Comparison of ENCODE assay signal across 28 cellular contexts in the genomic region with DNA sequence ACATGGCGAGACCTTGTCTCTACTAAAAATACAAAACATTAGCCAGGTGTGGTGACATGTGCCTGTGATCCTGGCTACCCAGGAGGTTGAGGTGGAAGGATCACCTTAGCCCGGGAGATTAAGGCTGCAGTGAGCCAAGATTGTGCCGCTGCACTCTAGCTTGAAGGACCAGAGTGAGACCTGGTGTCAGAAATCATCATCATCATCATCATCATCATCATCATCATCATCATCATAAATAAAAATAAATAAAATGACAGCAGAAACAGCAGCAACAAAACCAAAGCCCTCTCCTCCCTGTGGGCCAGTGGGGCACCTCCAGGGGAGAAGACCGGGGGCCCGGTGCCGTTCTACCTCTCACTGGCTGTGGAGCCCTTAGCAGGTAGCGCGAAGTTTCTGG.
"Had no signal": no experiment of that assay in that cellular context is flagged by ENCODE, and none has a peak within 500 bp of the region (broad histone marks: within the 10 kb centered on the region; RNA-seq: fewer than 3 reads in every experiment).

No MANE protein-coding gene starts in this region.

- H3K27ac Mint-ChIP-seq: activated CD4-positive, alpha-beta memory T cell treated with anti-CD3 and anti-CD28 coated beads, Interleukin-2, amount 10 ng/mL, durations not matched to agents 7 days and 5 days; activated CD8-positive, alpha-beta memory T cell treated with anti-CD3 and anti-CD28 coated beads, Interleukin-2, amount 10 ng/mL, durations not matched to agents 7 days and 5 days; mesothelial cell of epicardium; nephron; progenitor cell of endocrine pancreas; stimulated activated memory B cell treated with anti-CD40 and anti-IgM and Interleukin-4, amounts not matched to agents 10 μg/mL and 1 μg/mL and 100 μg/mL, for 72 hours had no signal

- H3K27ac ChIP-seq: breast epithelium, esophagus muscularis mucosa, foreskin keratinocyte, heart left ventricle, ovary, sigmoid colon, uterus, VCaP had no signal

- H3K4me3 ChIP-seq: breast epithelium, esophagus muscularis mucosa, heart left ventricle, ovary, sigmoid colon, uterus had no signal

- H3K36me3 Mint-ChIP-seq: activated CD8-positive, alpha-beta memory T cell treated with anti-CD3 and anti-CD28 coated beads, Interleukin-2, amount 10 ng/mL, durations not matched to agents 7 days and 5 days; mesothelial cell of epicardium; stimulated activated memory B cell treated with anti-CD40 and anti-IgM and Interleukin-4, amounts not matched to agents 10 μg/mL and 1 μg/mL and 100 μg/mL, for 72 hours; type B pancreatic cell had no signal

- H3K4me1 ChIP-seq: esophagus muscularis mucosa, uterus had no signal

- H3K9me3 Mint-ChIP-seq: activated CD4-positive, alpha-beta memory T cell treated with anti-CD3 and anti-CD28 coated beads, Interleukin-2, amount 10 ng/mL, durations not matched to agents 7 days and 5 days; mesothelial cell of epicardium; nephron; stimulated activated naive CD8-positive, alpha-beta T cell treated with anti-CD3 and anti-CD28 coated beads, Interleukin-15, amount 100 ng/mL, for 72 hours had no signal

- DNase-seq: activated CD4-positive, alpha-beta memory T cell treated with anti-CD3 and anti-CD28 coated beads, Interleukin-2, amount 10 ng/mL, durations not matched to agents 7 days and 5 days; activated CD4-positive, alpha-beta T cell treated with anti-CD3 and anti-CD28 coated beads for 48 hours; activated CD8-positive, alpha-beta memory T cell treated with anti-CD3 and anti-CD28 coated beads, Interleukin-2, amount 10 ng/mL, durations not matched to agents 7 days and 5 days; activated naive CD4-positive, alpha-beta T cell treated with Interleukin-2 at 50 U/mL for 16 hours; activated T-cell treated with anti-CD3 and anti-CD28 coated beads, Interleukin-2, amount 50 U/mL, for 48 hours; dermis blood vessel endothelial cell; effector CD4-positive, alpha-beta T cell; foreskin keratinocyte; heart left ventricle; ovary; sigmoid colon; small intestine; stimulated activated CD4-positive, alpha-beta T cell treated with anti-CD3 and anti-CD28 coated beads, Interleukin-4, amount 100 ng/mL, for 24 hours; stimulated activated naive CD8-positive, alpha-beta T cell treated with anti-CD3 and anti-CD28 coated beads, Interleukin-15, amount 100 ng/mL, for 72 hours; substantia nigra; T-helper 1 cell; uterus had no signal

- ATAC-seq: activated CD8-positive, alpha-beta memory T cell treated with anti-CD3 and anti-CD28 coated beads, Interleukin-2, amount 10 ng/mL, durations not matched to agents 7 days and 5 days; foreskin keratinocyte; heart left ventricle; stimulated activated memory B cell treated with anti-CD40 and anti-IgM and Interleukin-4, amounts not matched to agents 10 μg/mL and 1 μg/mL and 100 μg/mL, for 72 hours; stimulated activated naive CD8-positive, alpha-beta T cell treated with anti-CD3 and anti-CD28 coated beads, Interleukin-15, amount 100 ng/mL, for 72 hours had no signal

- H3K9me3 ChIP-seq: breast epithelium, esophagus muscularis mucosa, heart left ventricle, neutrophil, ovary, sigmoid colon, uterus had no signal

- H3K27me3 Mint-ChIP-seq: activated CD4-positive, alpha-beta memory T cell treated with anti-CD3 and anti-CD28 coated beads, Interleukin-2, amount 10 ng/mL, durations not matched to agents 7 days and 5 days; activated CD8-positive, alpha-beta memory T cell treated with anti-CD3 and anti-CD28 coated beads, Interleukin-2, amount 10 ng/mL, durations not matched to agents 7 days and 5 days; stimulated activated memory B cell treated with anti-CD40 and anti-IgM and Interleukin-4, amounts not matched to agents 10 μg/mL and 1 μg/mL and 100 μg/mL, for 72 hours; stimulated activated naive CD8-positive, alpha-beta T cell treated with anti-CD3 and anti-CD28 coated beads, Interleukin-15, amount 100 ng/mL, for 72 hours; type B pancreatic cell had no signal

- H3K4me3 Mint-ChIP-seq: activated CD4-positive, alpha-beta memory T cell treated with anti-CD3 and anti-CD28 coated beads, Interleukin-2, amount 10 ng/mL, durations not matched to agents 7 days and 5 days; activated CD8-positive, alpha-beta memory T cell treated with anti-CD3 and anti-CD28 coated beads, Interleukin-2, amount 10 ng/mL, durations not matched to agents 7 days and 5 days; mesothelial cell of epicardium; nephron; stimulated activated memory B cell treated with anti-CD40 and anti-IgM and Interleukin-4, amounts not matched to agents 10 μg/mL and 1 μg/mL and 100 μg/mL, for 72 hours; type B pancreatic cell had no signal

- H3K36me3 ChIP-seq: breast epithelium, esophagus muscularis mucosa, heart left ventricle, neutrophil, ovary, sigmoid colon, uterus had no signal

- FAIRE-seq: colon, small intestine, TTC549 had no signal

- H3K27me3 ChIP-seq: breast epithelium, foreskin keratinocyte, neutrophil, ovary, sigmoid colon, uterus had no signal
